In genomic region chr16:74309789-74310781, GRCh38 we compare ENCODE assay signal across 7 cellular contexts. TPM values are rescaled to one million over a fixed set of nuclear protein-coding genes. Genes with fewer than 3 reads are reported as not detected.
DNase-seq lines count a peak whose midpoint lies in the region; ATAC-seq and TF ChIP-seq lines count a peak whose summit lies in the region.

No MANE protein-coding gene starts in this region.

- peaks cover 11% of the 10 kb centered on the region for H3K36me3 ChIP-seq in H7 (replicated peaks; ENCODE audit: control insufficient read depth, insufficient read depth, low read length)
- peaks cover 0 to 18% (median 10%) of the 10 kb centered on the region in 4 donors for H3K36me3 ChIP-seq in right lobe of liver

- no peak overlapping the region for H3K27ac ChIP-seq in right lobe of liver

- intact Hi-C loops in right lobe of liver (cut with DNase I): loop anchor here in 1 of 2 donors (10.0 kb wide), 1 partner anchor 125 kb away; no protein-coding TSS in a partner anchor

- ATAC-seq in right lobe of liver (peak; percentile 77 to 85 (median 82)), GM19328 (IDR thresholded peaks at IDR 0.05; ENCODE audit: unreplicated experiment) (no peak)

- no peaks in the 10 kb centered on the region for H3K4me1 ChIP-seq in right lobe of liver

- H3K27me3 ChIP-seq in H7 (ENCODE audit: control insufficient read depth, insufficient read depth, low read length) (no peaks in the 10 kb centered on the region), right lobe of liver (no peaks in the 10 kb centered on the region)

- H3K4me3 ChIP-seq in H7 (ENCODE audit: insufficient read depth, low read depth, low read length) (no peak overlapping the region), right lobe of liver (no peak overlapping the region)

- peak; percentile 65 to 79 (median 74) for TF ChIP-seq CTCF in right lobe of liver (IDR thresholded peaks at IDR 0.05)

- TF ChIP-seq POLR2A in right lobe of liver (IDR thresholded peaks at IDR 0.05): no peak

- DNase-seq in DMS114 treated with DMSO at 0.1 percent for 48 hours (lab: John Stamatoyannopoulos, UW; ENCODE audit: unreplicated experiment): peak; percentile 69
- DNase-seq in H7: peak; percentile 73
- DNase-seq in NCI-H82 treated with DMSO at 0.1 percent for 48 hours (lab: John Stamatoyannopoulos, UW; ENCODE audit: unreplicated experiment): peak; percentile 4
- peak; percentile 6 for DNase-seq in central memory CD4-positive, alpha-beta T cell
- no peak for DNase-seq in right lobe of liver
- DNase-seq in NCI-H2029 (lab: John Stamatoyannopoulos, UW): no peak

- H3K9me3 ChIP-seq in right lobe of liver: no peaks in the 10 kb centered on the region

- 59% methylated on average over 12 of the region's 15 CpGs for WGBS in right lobe of liver (ENCODE audit: insufficient coverage, low coverage, low lambda C conversion rate, missing lambda C conversion rate)

RNA-seq across cellular contexts. Expression of gene PSMD7, which starts 13.5 kb away (rescaled TPM):
- 118 and 123 TPM in 2 replicates for total RNA-seq in H7 (2014; rRNA removed; shearing (Covaris generic))
- total RNA-seq in right lobe of liver: 10 to 100 TPM; 39.2 to 53.3 (median 45.2) TPM

Comparison
In these comparisons a context has a peak if more than half of its experiments do, and no peak if none do; other contexts are left out.
1. DNase-seq: peak in DMS114 treated with DMSO at 0.1 percent for 48 hours (single experiment), H7 (single experiment), NCI-H82 treated with DMSO at 0.1 percent for 48 hours (single experiment) and central memory CD4-positive, alpha-beta T cell (single experiment); none in right lobe of liver (0 of 3) and NCI-H2029 (single experiment).